Comparison of ENCODE assay signal across 12 cellular contexts in genomic region chr4:31236635-31237173, GRCh38.
"Had no signal": no experiment of that assay in that cellular context is flagged by ENCODE, and none has a peak within 500 bp of the region (broad histone marks: within the 10 kb centered on the region; RNA-seq: fewer than 3 reads in every experiment).

No MANE protein-coding gene starts in this region.

- H3K4me1 ChIP-seq: esophagus squamous epithelium, prostate gland, transverse colon, vagina had no signal

- H3K4me3 ChIP-seq: esophagus squamous epithelium, prostate gland, transverse colon, vagina had no signal

- DNase-seq: activated CD4-positive, alpha-beta T cell treated with anti-CD3 and anti-CD28 coated beads, Interleukin-2, amount 50 U/mL, for 4 hours; activated naive CD8-positive, alpha-beta T cell treated with anti-CD3 and anti-CD28 coated beads, Interleukin-2, amount 10 ng/mL, durations not matched to agents 7 days and 5 days; activated T-cell treated with anti-CD3 and anti-CD28 coated beads for 4 hours; dermis blood vessel endothelial cell; effector memory CD4-positive, alpha-beta T cell; esophagus squamous epithelium; hippocampal formation; islet precursor cell; right cardiac atrium; transverse colon had no signal

- H3K9me3 ChIP-seq: prostate gland, transverse colon had no signal

- H3K36me3 ChIP-seq: esophagus squamous epithelium, prostate gland, transverse colon, vagina had no signal

- H3K27ac ChIP-seq: esophagus squamous epithelium, prostate gland, transverse colon, vagina had no signal

- H3K27me3 ChIP-seq: esophagus squamous epithelium, transverse colon, vagina had no signal
